In the genomic region with DNA sequence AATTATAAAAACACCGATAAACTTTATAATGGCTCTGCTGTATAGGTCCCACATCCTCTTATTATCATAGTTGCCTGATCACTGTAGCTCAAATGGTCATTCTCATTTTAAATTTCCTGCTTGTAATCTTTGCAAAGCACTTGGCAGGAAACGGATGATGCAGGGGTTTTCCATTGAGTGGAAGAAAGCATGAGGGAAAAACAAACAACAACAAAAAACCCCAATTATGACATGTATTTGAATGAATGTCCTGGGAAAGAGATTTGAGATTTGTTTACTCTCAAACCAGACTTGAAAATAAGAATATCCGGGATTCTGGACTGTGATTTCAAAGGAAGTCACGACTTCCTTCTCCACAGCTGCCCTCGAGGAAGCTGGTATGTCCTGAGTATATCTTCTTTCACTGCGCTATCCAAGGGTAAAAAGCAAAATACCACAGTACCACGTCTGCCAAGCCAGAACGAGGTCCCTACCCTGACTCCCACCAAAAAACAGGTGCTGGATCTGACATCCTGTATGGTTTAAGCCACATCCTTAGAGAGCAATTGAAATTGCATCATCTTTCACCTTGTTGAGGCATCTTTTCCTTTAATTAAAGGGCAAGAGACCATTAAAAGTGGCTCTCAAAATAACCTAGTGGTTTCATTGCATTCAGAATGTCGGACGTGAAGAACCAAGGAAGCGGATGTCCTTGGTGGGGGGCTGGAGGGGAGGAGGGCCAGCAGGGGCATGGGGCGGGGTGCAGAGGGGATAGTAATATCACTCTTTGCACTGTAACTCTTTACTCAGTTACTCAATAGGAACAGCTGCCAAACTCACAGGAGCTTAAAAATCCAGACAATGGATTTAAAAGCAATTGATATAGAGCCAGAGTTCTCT, we compare ENCODE assay signal across 8 cellular contexts. TPM values are rescaled to one million over a fixed set of nuclear protein-coding genes. Genes with fewer than 3 reads are reported as not detected.
DNase-seq lines count a peak whose midpoint lies in the region; ATAC-seq, FAIRE-seq and TF ChIP-seq lines count a peak whose summit lies in the region.

No MANE protein-coding gene starts in this region.

- no peaks in the 10 kb centered on the region for H3K4me1 ChIP-seq in sigmoid colon

- peak; percentile 83 for ATAC-seq in activated CD8-positive, alpha-beta T cell treated with anti-CD3 and anti-CD28 coated beads, Interleukin-2, amount 10 ng/mL, durations not matched to agents 7 days and 5 days

- H3K4me3 ChIP-seq in sigmoid colon: peak overlapping the region in 3 of 4 donors; percentile 12 to 32 (median 21)

- TF ChIP-seq POLR2A in sigmoid colon (IDR thresholded peaks at IDR 0.05) (no peak), H54 (IDR thresholded peaks at IDR 0.05; ENCODE audit: low read depth, low read length) (no peak)

- H3K9me3 ChIP-seq in KOPT-K1 (ENCODE audit: insufficient read depth, low read length, poor library complexity, severe bottlenecking): peaks cover 12% of the 10 kb centered on the region
- peaks cover 0 to 7% (median 1%) of the 10 kb centered on the region in 4 donors for H3K9me3 ChIP-seq in sigmoid colon

- H3K27ac ChIP-seq in KOPT-K1 (ENCODE audit: low read depth, low read length, poor library complexity, severe bottlenecking) (peak overlapping the region; percentile 46), sigmoid colon (peak overlapping the region in 3 of 4 donors; percentile 31 to 64 (median 38))

- 10 to 11% methylated on average over 12 of the region's 12 CpGs for WGBS in sigmoid colon, 2 donors

- no peak for FAIRE-seq in H54 (lab: Jason Lieb, UNC)

- H3K36me3 Mint-ChIP-seq in activated CD8-positive, alpha-beta T cell treated with anti-CD3 and anti-CD28 coated beads, Interleukin-2, amount 10 ng/mL, durations not matched to agents 7 days and 5 days (ENCODE audit: low read depth): peaks cover 6% of the 10 kb centered on the region

- H3K36me3 ChIP-seq in KOPT-K1 (ENCODE audit: insufficient read depth, low read length): no peaks in the 10 kb centered on the region
- H3K36me3 ChIP-seq in sigmoid colon: no peaks in the 10 kb centered on the region

- peak; percentile 24 for DNase-seq in Daoy (ENCODE audit: low read depth)
- peak; percentile 69 for DNase-seq in activated CD8-positive, alpha-beta T cell treated with anti-CD3 and anti-CD28 coated beads, Interleukin-2, amount 10 ng/mL, durations not matched to agents 7 days and 5 days
- peak; percentile 75 for DNase-seq in glomerular endothelial cell (ENCODE audit: extremely low read depth, low read depth, low spot score)
- no peak for DNase-seq in sigmoid colon
- DNase-seq in cerebellar nuclear complex (lab: John Stamatoyannopoulos, UW): no peak
- no peak for DNase-seq in H54 (ENCODE audit: insufficient read length, low spot score)
- no peak for DNase-seq in central memory CD4-positive, alpha-beta T cell

- no peaks in the 10 kb centered on the region for H3K9me3 Mint-ChIP-seq in activated CD8-positive, alpha-beta T cell treated with anti-CD3 and anti-CD28 coated beads, Interleukin-2, amount 10 ng/mL, durations not matched to agents 7 days and 5 days (ENCODE audit: insufficient read depth)

- peaks cover 29% of the 10 kb centered on the region for H3K4me1 Mint-ChIP-seq in activated CD8-positive, alpha-beta T cell treated with anti-CD3 and anti-CD28 coated beads, Interleukin-2, amount 10 ng/mL, durations not matched to agents 7 days and 5 days (ENCODE audit: low read depth)

- TF ChIP-seq EP300 in sigmoid colon (IDR thresholded peaks at IDR 0.05): no peak

- no peaks in the 10 kb centered on the region for H3K27me3 Mint-ChIP-seq in activated CD8-positive, alpha-beta T cell treated with anti-CD3 and anti-CD28 coated beads, Interleukin-2, amount 10 ng/mL, durations not matched to agents 7 days and 5 days (ENCODE audit: low read depth)

- TF ChIP-seq CTCF in sigmoid colon (IDR thresholded peaks at IDR 0.05): no peak

- CTCF ChIA-PET in activated CD8-positive, alpha-beta T cell treated with anti-CD3 and anti-CD28 coated beads, Interleukin-2, amount 10 ng/mL, durations not matched to agents 7 days and 5 days (lab: Charles Lee): interaction anchor here (0.7 to 2.0 kb wide), 6 partner anchors 13 to 128 kb away, joined by 3 to 12 read pairs (median 3); a partner anchor contains a TSS

- POLR2A ChIA-PET in activated CD8-positive, alpha-beta T cell treated with anti-CD3 and anti-CD28 coated beads, Interleukin-2, amount 10 ng/mL, durations not matched to agents 7 days and 5 days (lab: Charles Lee): interaction anchor here (0.6 to 2.9 kb wide), 5 partner anchors 12 to 135 kb away, joined by 3 to 19 read pairs (median 7); a partner anchor contains a TSS

- peak overlapping the region; percentile 98 for H3K27ac Mint-ChIP-seq in activated CD8-positive, alpha-beta T cell treated with anti-CD3 and anti-CD28 coated beads, Interleukin-2, amount 10 ng/mL, durations not matched to agents 7 days and 5 days

- no peaks in the 10 kb centered on the region for H3K27me3 ChIP-seq in sigmoid colon

- intact Hi-C loops in sigmoid colon (cut with DNase I): no loop called here

- H3K4me3 Mint-ChIP-seq in activated CD8-positive, alpha-beta T cell treated with anti-CD3 and anti-CD28 coated beads, Interleukin-2, amount 10 ng/mL, durations not matched to agents 7 days and 5 days: peak overlapping the region; percentile 56

RNA-seq across cellular contexts. Expression of a gene that starts 13.5 kb away (rescaled TPM):
- 23.4 and 58.0 TPM in 2 replicates for total RNA-seq in Daoy (2014; rRNA removed; shearing (Covaris generic))
- total RNA-seq in activated CD8-positive, alpha-beta T cell treated with anti-CD3 and anti-CD28 coated beads, Interleukin-2, amount 10 ng/mL, durations not matched to agents 7 days and 5 days: 10 to 100 TPM; 36.4 to 42.7 TPM
- total RNA-seq in glomerular endothelial cell: 2.7 and 3.6 TPM in 2 replicates
- 10 to 100 TPM in 1 of 4 donors, 1 to 10 TPM in 3; 1.9 to 10.3 (median 6.1) TPM for total RNA-seq in sigmoid colon
- 1 to 10 TPM; 2.3 to 8.7 (median 2.4) TPM for polyA plus RNA-seq in sigmoid colon

RNA-seq across cellular contexts. Expression of a gene that starts 16.7 kb away (rescaled TPM):
- 30.7 and 47.9 TPM in 2 replicates for total RNA-seq in Daoy (2014; rRNA removed; shearing (Covaris generic))
- 100 to 1,000 TPM; 108 to 118 TPM for total RNA-seq in activated CD8-positive, alpha-beta T cell treated with anti-CD3 and anti-CD28 coated beads, Interleukin-2, amount 10 ng/mL, durations not matched to agents 7 days and 5 days
- total RNA-seq in glomerular endothelial cell (52.8 and 78.8 TPM in 2 replicates), sigmoid colon (10 to 100 TPM; 21.0 to 32.8 (median 25.7) TPM)
- 10 to 100 TPM; 19.8 to 38.8 (median 36.8) TPM for polyA plus RNA-seq in sigmoid colon

Comparison
In these comparisons a context has a peak if more than half of its experiments do, and no peak if none do; other contexts are left out.
1. DNase-seq: peak in Daoy (single experiment), activated CD8-positive, alpha-beta T cell treated with anti-CD3 and anti-CD28 coated beads, Interleukin-2, amount 10 ng/mL, durations not matched to agents 7 days and 5 days (single experiment) and glomerular endothelial cell (single experiment); none in sigmoid colon (single experiment), cerebellar nuclear complex (0 of 2), H54 (single experiment) and central memory CD4-positive, alpha-beta T cell (single experiment).